In genomic region chr16:3182608-3183444, GRCh38 we compare ENCODE assay signal across 9 cellular contexts. TPM values are rescaled to one million over a fixed set of nuclear protein-coding genes. Genes with fewer than 3 reads are reported as not detected.
DNase-seq lines count a peak whose midpoint lies in the region; ATAC-seq and TF ChIP-seq lines count a peak whose summit lies in the region.
"Had no signal": no experiment of that assay in that cellular context is flagged by ENCODE, and none has a peak within 500 bp of the region (broad histone marks: within the 10 kb centered on the region; RNA-seq: fewer than 3 reads in every experiment).

No MANE protein-coding gene starts in this region.

- peak; percentile 81 for DNase-seq in activated CD4-positive, alpha-beta T cell treated with anti-CD3 and anti-CD28 coated beads, Interleukin-2, amount 10 ng/mL, durations not matched to agents 24 days and 14 days
- DNase-seq in epithelial cell of proximal tubule (ENCODE audit: low read depth) (no peak), nephron progenitor cell (peak; percentile 74), GOT3 (lab: John Stamatoyannopoulos, UW) (no peak)

- peak overlapping the region; percentile 88 for H3K27ac Mint-ChIP-seq in activated CD4-positive, alpha-beta T cell treated with anti-CD3 and anti-CD28 coated beads, Interleukin-2, amount 10 ng/mL, durations not matched to agents 24 days and 14 days
- no peak overlapping the region for H3K27ac Mint-ChIP-seq in nephron progenitor cell

- H3K4me1 ChIP-seq in BLaER1 treated with 17β-estradiol and CSF1 and Interleukin-3, amounts not matched to agents 10 nM and 100 nM: peaks cover 0 to 4% (median 0%) of the 10 kb centered on the region in 10 experiments; a peak in 4 of 20 replicates

- no peak overlapping the region for H3K9ac ChIP-seq in BLaER1 treated with 17β-estradiol and CSF1 and Interleukin-3, amounts not matched to agents 10 nM and 100 nM

- H3K4me3 Mint-ChIP-seq in activated CD4-positive, alpha-beta T cell treated with anti-CD3 and anti-CD28 coated beads, Interleukin-2, amount 10 ng/mL, durations not matched to agents 24 days and 14 days: peak overlapping the region; percentile 79
- H3K4me3 Mint-ChIP-seq in nephron progenitor cell: peak overlapping the region; percentile 88

- H3K9me3 Mint-ChIP-seq in activated CD4-positive, alpha-beta T cell treated with anti-CD3 and anti-CD28 coated beads, Interleukin-2, amount 10 ng/mL, durations not matched to agents 24 days and 14 days: peaks cover 19% of the 10 kb centered on the region
- H3K9me3 Mint-ChIP-seq in nephron progenitor cell: peaks cover 9% of the 10 kb centered on the region

- H3K4me1 Mint-ChIP-seq in activated CD4-positive, alpha-beta T cell treated with anti-CD3 and anti-CD28 coated beads, Interleukin-2, amount 10 ng/mL, durations not matched to agents 24 days and 14 days: peaks cover 17% of the 10 kb centered on the region
- H3K4me1 Mint-ChIP-seq in nephron progenitor cell: peaks cover 17% of the 10 kb centered on the region

- peaks cover 11% of the 10 kb centered on the region for H3K36me3 Mint-ChIP-seq in activated CD4-positive, alpha-beta T cell treated with anti-CD3 and anti-CD28 coated beads, Interleukin-2, amount 10 ng/mL, durations not matched to agents 24 days and 14 days (ENCODE audit: low read depth)
- no peaks in the 10 kb centered on the region for H3K36me3 Mint-ChIP-seq in nephron progenitor cell (ENCODE audit: low read depth)

- intact Hi-C loops in activated CD4-positive, alpha-beta T cell treated with anti-CD3 and anti-CD28 coated beads, Interleukin-2, amount 10 ng/mL, durations not matched to agents 24 days and 14 days (cut with micrococcal nuclease): loop anchor here (1.0 kb wide), 1 partner anchor 12 kb away; no protein-coding TSS in a partner anchor

- ATAC-seq in HG02798 (IDR thresholded peaks at IDR 0.05; ENCODE audit: poor library complexity, unreplicated experiment) (peak; percentile 34), HG02840 (IDR thresholded peaks at IDR 0.05; ENCODE audit: low FRiP score, unreplicated experiment) (no peak), HG03342 (IDR thresholded peaks at IDR 0.05; ENCODE audit: unreplicated experiment) (no peak)

- peak; percentile 55 for TF ChIP-seq CTCF in epithelial cell of proximal tubule (conservative IDR thresholded peaks at IDR 0.05; ENCODE audit: low read depth, low read length)
- TF ChIP-seq CTCF in nephron progenitor cell (IDR thresholded peaks at IDR 0.05): no peak

- peaks cover 64 to 96% (median 88%) of the 10 kb centered on the region in 11 experiments for H3K27me3 ChIP-seq in BLaER1 treated with 17β-estradiol and CSF1 and Interleukin-3, amounts not matched to agents 10 nM and 100 nM

- peaks cover 0 to 7% (median 0%) of the 10 kb centered on the region in 11 experiments; a peak in 1 of 22 replicates for H3K36me3 ChIP-seq in BLaER1 treated with 17β-estradiol and CSF1 and Interleukin-3, amounts not matched to agents 10 nM and 100 nM

- H3K4me3 ChIP-seq in BLaER1 treated with 17β-estradiol and CSF1 and Interleukin-3, amounts not matched to agents 10 nM and 100 nM: peak overlapping the region in 6 of 10 experiments; percentile 16 to 44 (median 20); a peak in 9 of 20 replicates
- H3K4me3 ChIP-seq in epithelial cell of proximal tubule (ENCODE audit: low read depth, low read length): peak overlapping the region; percentile 66

- peaks cover 65% of the 10 kb centered on the region for H3K27me3 Mint-ChIP-seq in activated CD4-positive, alpha-beta T cell treated with anti-CD3 and anti-CD28 coated beads, Interleukin-2, amount 10 ng/mL, durations not matched to agents 24 days and 14 days
- H3K27me3 Mint-ChIP-seq in nephron progenitor cell (ENCODE audit: low read depth, poor library complexity): peaks cover 94% of the 10 kb centered on the region

- no peak overlapping the region for H3K4me2 ChIP-seq in BLaER1 treated with 17β-estradiol and CSF1 and Interleukin-3, amounts not matched to agents 10 nM and 100 nM

- peaks cover 50 to 76% (median 61%) of the 10 kb centered on the region in 11 experiments for H3K9me3 ChIP-seq in BLaER1 treated with 17β-estradiol and CSF1 and Interleukin-3, amounts not matched to agents 10 nM and 100 nM (replicated peaks in 1 of 11)

- H4K20me1 ChIP-seq in BLaER1 treated with 17β-estradiol and CSF1 and Interleukin-3, amounts not matched to agents 10 nM and 100 nM: no peaks in the 10 kb centered on the region; a peak in 1 of 22 replicates

- H3K27ac ChIP-seq in BLaER1 treated with 17β-estradiol and CSF1 and Interleukin-3, amounts not matched to agents 10 nM and 100 nM: no peak overlapping the region
- H3K27ac ChIP-seq: HL-60 had no signal

RNA-seq across cellular contexts. Expression of gene OR1F1, which starts 5.2 kb away (rescaled TPM):
- not detected in 2 replicates for total RNA-seq in activated CD4-positive, alpha-beta T cell treated with anti-CD3 and anti-CD28 coated beads, Interleukin-2, amount 10 ng/mL, durations not matched to agents 24 days and 14 days
- total RNA-seq in epithelial cell of proximal tubule: 0.52 TPM in 1 of 2 replicates, not detected in the other

RNA-seq across cellular contexts. Expression of gene ZNF213, which starts 48.0 kb away (rescaled TPM):
- 9.5 and 10.6 TPM in 2 replicates for total RNA-seq in activated CD4-positive, alpha-beta T cell treated with anti-CD3 and anti-CD28 coated beads, Interleukin-2, amount 10 ng/mL, durations not matched to agents 24 days and 14 days
- total RNA-seq in epithelial cell of proximal tubule: 2.4 and 7.7 TPM in 2 replicates

RNA-seq across cellular contexts. Expression of gene ZNF200, which starts 52.1 kb away (rescaled TPM):
- 13.1 and 13.4 TPM in 2 replicates for total RNA-seq in activated CD4-positive, alpha-beta T cell treated with anti-CD3 and anti-CD28 coated beads, Interleukin-2, amount 10 ng/mL, durations not matched to agents 24 days and 14 days
- total RNA-seq in epithelial cell of proximal tubule: 6.1 and 6.3 TPM in 2 replicates

Comparison
In these comparisons a context has a peak if more than half of its experiments do, and no peak if none do; other contexts are left out.
1. DNase-seq: peak in activated CD4-positive, alpha-beta T cell treated with anti-CD3 and anti-CD28 coated beads, Interleukin-2, amount 10 ng/mL, durations not matched to agents 24 days and 14 days (single experiment) and nephron progenitor cell (single experiment); none in epithelial cell of proximal tubule (single experiment) and GOT3 (single experiment).